In genomic region chr12:1937481-1938224, GRCh38 we compare ENCODE assay signal across 17 cellular contexts. TPM values are rescaled to one million over a fixed set of nuclear protein-coding genes. Genes with fewer than 3 reads are reported as not detected.
DNase-seq lines count a peak whose midpoint lies in the region; ATAC-seq and TF ChIP-seq lines count a peak whose summit lies in the region.
"Had no signal": no experiment of that assay in that cellular context is flagged by ENCODE, and none has a peak within 500 bp of the region (broad histone marks: within the 10 kb centered on the region; RNA-seq: fewer than 3 reads in every experiment).

No MANE protein-coding gene starts in this region.

- no peak for TF ChIP-seq EP300 in stomach (IDR thresholded peaks at IDR 0.05)

- TF ChIP-seq CTCF in ascending aorta (IDR thresholded peaks at IDR 0.05), result no peak
- no peak for TF ChIP-seq CTCF in left lung (IDR thresholded peaks at IDR 0.05)
- TF ChIP-seq CTCF in stomach (IDR thresholded peaks at IDR 0.05), result no peak
- no peak for TF ChIP-seq CTCF in A673 (conservative IDR thresholded peaks at IDR 0.05; ENCODE audit: low read depth, low read length)

- H4K20me1 ChIP-seq in BLaER1, result no peaks in the 10 kb centered on the region

- H3K4me1 ChIP-seq in BLaER1, result peaks cover 80% of the 10 kb centered on the region
- H3K4me1 ChIP-seq in ascending aorta, result peaks cover 7 to 27% of the 10 kb centered on the region in 2 donors
- H3K4me1 ChIP-seq in left lung, result peaks cover 0 to 8% of the 10 kb centered on the region in 2 donors
- H3K4me1 ChIP-seq in stomach, result peaks cover 28 to 71% (median 51%) of the 10 kb centered on the region in 4 donors
- no peaks in the 10 kb centered on the region for H3K4me1 ChIP-seq in effector memory CD4-positive, alpha-beta T cell (ENCODE audit: control insufficient read depth, insufficient read depth, low read length, poor library complexity, severe bottlenecking)
- H3K4me1 ChIP-seq in A673 (ENCODE audit: insufficient read depth, low read length, poor library complexity, severe bottlenecking), result peaks cover 11% of the 10 kb centered on the region

- BruUV-seq in A673 (replicated peaks; lab: Mats Ljungman, UMichigan), result no TSS peak

- H3K4me3 ChIP-seq in BLaER1 (no peak overlapping the region), ascending aorta (no peak overlapping the region), left lung (no peak overlapping the region), stomach (no peak overlapping the region), A673 (ENCODE audit: low read depth, low read length, poor library complexity, severe bottlenecking) (no peak overlapping the region)
- no peak overlapping the region for H3K4me3 ChIP-seq in effector memory CD4-positive, alpha-beta T cell (ENCODE audit: insufficient read depth, low read depth, low read length, poor library complexity, severe bottlenecking)
- H3K4me3 ChIP-seq: ovary, spleen had no signal

- DNase-seq in ascending aorta (ENCODE audit: low spot score in 2 of 2) (no peak), left lung (no peak), stomach (peak; percentile 38), sciatic nerve (ENCODE audit: low spot score) (no peak), A673 (ENCODE audit: low spot score) (no peak)
- no peak for DNase-seq in effector memory CD4-positive, alpha-beta T cell
- DNase-seq: activated gamma-delta T cell; GF-D8; Kasumi-1; mesendoderm; NCI-H345; spleen; stimulated activated naive CD4-positive, alpha-beta T cell had no signal

- H3K4me2 ChIP-seq in BLaER1, result peak overlapping the region; percentile 93

- peak overlapping the region; percentile 43 for H3K9ac ChIP-seq in BLaER1

- TF ChIP-seq POLR2A in stomach (IDR thresholded peaks at IDR 0.05), result no peak

- CTCF ChIA-PET in A673 (lab: Charles Lee), result no interaction called here

- intact Hi-C loops in ascending aorta (cut with DNase I) (loop anchor here (2.0 to 5.0 kb wide), 3 partner anchors 67 to 280 kb away; partner anchors contain the start of gene DCP1B), left lung (cut with DNase I) (loop anchor here (5.0 to 10.0 kb wide), 4 partner anchors 140 to 303 kb away; no protein-coding TSS in a partner anchor), stomach (cut with DNase I; ENCODE audit: low total_unique reads) (loop anchor here (5.0 to 10.0 kb wide), 2 partner anchors 140 to 303 kb away; no protein-coding TSS in a partner anchor), sciatic nerve (cut with DNase I) (loop anchor here (2.0 to 10.0 kb wide), 2 partner anchors 139 to 303 kb away; no protein-coding TSS in a partner anchor), A673 (cut with micrococcal nuclease; ENCODE audit: unreplicated experiment) (no loop called here)

- no peak for ATAC-seq in left lung
- ATAC-seq in GM19324 (IDR thresholded peaks at IDR 0.05; ENCODE audit: low FRiP score, unreplicated experiment), result no peak
- ATAC-seq in sciatic nerve, result no peak
- ATAC-seq: T-cell had no signal

- H3K36me3 ChIP-seq in BLaER1, result peaks cover 19% of the 10 kb centered on the region
- H3K36me3 ChIP-seq in ascending aorta, result peaks cover 4 to 12% of the 10 kb centered on the region in 2 donors
- H3K36me3 ChIP-seq in left lung, result peaks cover 0 to 30% of the 10 kb centered on the region in 2 donors
- peaks cover 6 to 31% (median 26%) of the 10 kb centered on the region in 4 donors for H3K36me3 ChIP-seq in stomach
- peaks cover 11% of the 10 kb centered on the region for H3K36me3 ChIP-seq in effector memory CD4-positive, alpha-beta T cell (ENCODE audit: control insufficient read depth, insufficient read depth, low read length)
- H3K36me3 ChIP-seq in A673 (ENCODE audit: insufficient read depth, low read length, poor library complexity, severe bottlenecking), result no peaks in the 10 kb centered on the region
- H3K36me3 ChIP-seq: ovary had no signal

- H3K27me3 ChIP-seq in BLaER1, result no peaks in the 10 kb centered on the region
- no peaks in the 10 kb centered on the region for H3K27me3 ChIP-seq in ascending aorta
- H3K27me3 ChIP-seq in left lung, result no peaks in the 10 kb centered on the region
- no peaks in the 10 kb centered on the region for H3K27me3 ChIP-seq in stomach
- H3K27me3 ChIP-seq in effector memory CD4-positive, alpha-beta T cell (replicated peaks; ENCODE audit: control insufficient read depth, insufficient read depth, low read length, poor library complexity, severe bottlenecking), result no peaks in the 10 kb centered on the region
- H3K27me3 ChIP-seq in A673 (replicated peaks; ENCODE audit: insufficient read depth, low read depth, low read length, poor library complexity), result no peaks in the 10 kb centered on the region
- H3K27me3 ChIP-seq: ovary, spleen had no signal

- POLR2A ChIA-PET in A673 (lab: Charles Lee; ENCODE audit: low non-redundant PET), result no interaction called here

- WGBS in stomach, 5 donors, result 41 to 71% (median 54%) methylated on average over 12 of the region's 12 CpGs

- H3K27ac ChIP-seq in BLaER1, result peak overlapping the region; percentile 93
- peak overlapping the region; percentile 35 to 74 for H3K27ac ChIP-seq in ascending aorta
- H3K27ac ChIP-seq in left lung, result peak overlapping the region; percentile 11 to 28
- H3K27ac ChIP-seq in stomach, result peak overlapping the region; percentile 72 to 86 (median 81)
- H3K27ac ChIP-seq in effector memory CD4-positive, alpha-beta T cell (ENCODE audit: insufficient read depth, low read length, poor library complexity, severe bottlenecking), result no peak overlapping the region
- no peak overlapping the region for H3K27ac ChIP-seq in A673 (ENCODE audit: low read depth, low read length, poor library complexity, severe bottlenecking)
- H3K27ac ChIP-seq: ovary, spleen had no signal

- H3K9me3 ChIP-seq in BLaER1 (no peaks in the 10 kb centered on the region), ascending aorta (no peaks in the 10 kb centered on the region), left lung (no peaks in the 10 kb centered on the region), stomach (no peaks in the 10 kb centered on the region), A673 (ENCODE audit: low read depth, low read length, poor library complexity, severe bottlenecking) (no peaks in the 10 kb centered on the region)
- no peaks in the 10 kb centered on the region for H3K9me3 ChIP-seq in effector memory CD4-positive, alpha-beta T cell (ENCODE audit: control insufficient read depth, low read length)
- H3K9me3 ChIP-seq: ovary, spleen had no signal

RNA-seq across cellular contexts. Expression of gene CACNA2D4, which starts 19.2 kb away (rescaled TPM):
- total RNA-seq in ascending aorta (not detected), left lung (1 to 10 TPM; 2.6 to 6.5 TPM), stomach (1 to 10 TPM in 3 of 5 donors, under 1 TPM in 1, not detected in 1; 0.58 to 3.5 (median 1.5) TPM), sciatic nerve (5.9 TPM), A673 (2021) (0.41 and 1.2 TPM in 2 replicates)
- polyA plus RNA-seq in stomach, result 1 to 10 TPM; 1.8 to 3.2 (median 1.9) TPM

Comparison
In these comparisons a context has a peak if more than half of its experiments do, and no peak if none do; other contexts are left out.
1. H3K27ac ChIP-seq: peak in BLaER1 (single experiment), ascending aorta (2 of 2), left lung (2 of 2) and stomach (5 of 5); none in effector memory CD4-positive, alpha-beta T cell (single experiment) and A673 (single experiment).